Comparison of ENCODE assay signal across 18 cellular contexts in genomic region chr10:27457261-27457945, GRCh38.
"Had no signal": no experiment of that assay in that cellular context is flagged by ENCODE, and none has a peak within 500 bp of the region (broad histone marks: within the 10 kb centered on the region; RNA-seq: fewer than 3 reads in every experiment).

No MANE protein-coding gene starts in this region.

- H3K27ac Mint-ChIP-seq: activated naive CD8-positive, alpha-beta T cell; immature natural killer cell; memory B cell; naive B cell had no signal

- H3K36me3 ChIP-seq: esophagus squamous epithelium, prostate gland, right atrium auricular region, tibial artery had no signal

- H3K4me3 ChIP-seq: esophagus squamous epithelium, mucosa of descending colon, prostate gland, right atrium auricular region, tibial artery had no signal

- H3K27me3 Mint-ChIP-seq: activated naive CD8-positive, alpha-beta T cell had no signal

- H3K36me3 Mint-ChIP-seq: activated naive CD8-positive, alpha-beta T cell; immature natural killer cell; memory B cell; naive B cell had no signal

- H3K9me3 Mint-ChIP-seq: immature natural killer cell, memory B cell, naive B cell, neural crest cell had no signal

- DNase-seq: activated CD4-positive, alpha-beta T cell treated with anti-CD3 and anti-CD28 coated beads, Interleukin-2, amount 50 U/mL, for 4 hours; dermis blood vessel endothelial cell; effector memory CD4-positive, alpha-beta T cell; esophagus squamous epithelium; immature natural killer cell; kidney glomerular epithelial cell; left ventricle myocardium superior; mucosa of descending colon; naive B cell; stimulated activated CD4-positive, alpha-beta T cell treated with anti-CD3 and anti-CD28 coated beads, Interleukin-2, amount 100 ng/mL, for 24 hours; stimulated activated naive CD8-positive, alpha-beta T cell treated with anti-CD3 and anti-CD28 coated beads, Interleukin-15, Interleukin-2, amounts not matched to agents 100 U/mL and 50 U/mL, for 24 hours; substantia nigra; tibial artery had no signal

- H3K9me3 ChIP-seq: esophagus squamous epithelium, mucosa of descending colon, prostate gland, right atrium auricular region, tibial artery had no signal

- H3K27me3 ChIP-seq: right atrium auricular region had no signal

- H3K4me1 ChIP-seq: esophagus squamous epithelium, prostate gland, right atrium auricular region had no signal

- ATAC-seq: left ventricle myocardium superior; mucosa of descending colon; stimulated activated naive CD8-positive, alpha-beta T cell treated with anti-CD3 and anti-CD28 coated beads, Interleukin-15, Interleukin-2, amounts not matched to agents 100 U/mL and 50 U/mL, for 24 hours had no signal

- H3K27ac ChIP-seq: esophagus squamous epithelium, prostate gland, right atrium auricular region, tibial artery had no signal

- H3K4me1 Mint-ChIP-seq: naive B cell, neural crest cell had no signal

- H3K4me3 Mint-ChIP-seq: activated naive CD8-positive, alpha-beta T cell; immature natural killer cell; memory B cell; naive B cell; neural crest cell had no signal
